Comparison of ENCODE assay signal across 3 cellular contexts in genomic region chr11:44567876-44568256, GRCh38.
A peak's percentile ranks its signal among the peaks of the same experiment; 100 is the strongest.
TF ChIP-seq lines count a peak whose summit lies in the region.

No MANE protein-coding gene starts in this region.

TF ChIP-seq in HEK293, 187 proteins besides CTCF, POLR2A, EP300 and RAD21 (continued from another document):
- TF ChIP-seq ELK4 (IDR thresholded peaks at IDR 0.05; ENCODE audit: borderline replicate concordance, low read depth, low read length): no peak
- no peak for TF ChIP-seq ZFHX2 (tag by site-specific recombination; conservative IDR thresholded peaks at IDR 0.05)
- no peak for TF ChIP-seq ZNF426 (tag by site-specific recombination; IDR thresholded peaks at IDR 0.05)
- TF ChIP-seq ZNF843 (tag by site-specific recombination; IDR thresholded peaks at IDR 0.05): no peak
- peak; percentile 57; the same call in 1 of the 2 replicates for TF ChIP-seq GLI4 (tag by site-specific recombination; IDR thresholded peaks at IDR 0.05)
- no peak for TF ChIP-seq KLF1 (tag by site-specific recombination; IDR thresholded peaks at IDR 0.05)
- TF ChIP-seq ZNF776 (tag by site-specific recombination; IDR thresholded peaks at IDR 0.05; ENCODE audit: borderline replicate concordance): no peak
- no peak for TF ChIP-seq ZNF707 (tag by site-specific recombination; IDR thresholded peaks at IDR 0.05)

TF ChIP-seq in GM12878, 131 proteins besides CTCF, POLR2A, EP300 and RAD21 (continued from another document):
- peak; percentile 19; the same call in 1 of the 2 replicates for TF ChIP-seq EED (IDR thresholded peaks at IDR 0.05; ENCODE audit: low read depth)
- no peak for TF ChIP-seq MLLT1 (IDR thresholded peaks at IDR 0.05)
- TF ChIP-seq SMARCA5 (IDR thresholded peaks at IDR 0.05): peak; percentile 74; the same call in 1 of the 2 replicates
- TF ChIP-seq, protein P1, sequence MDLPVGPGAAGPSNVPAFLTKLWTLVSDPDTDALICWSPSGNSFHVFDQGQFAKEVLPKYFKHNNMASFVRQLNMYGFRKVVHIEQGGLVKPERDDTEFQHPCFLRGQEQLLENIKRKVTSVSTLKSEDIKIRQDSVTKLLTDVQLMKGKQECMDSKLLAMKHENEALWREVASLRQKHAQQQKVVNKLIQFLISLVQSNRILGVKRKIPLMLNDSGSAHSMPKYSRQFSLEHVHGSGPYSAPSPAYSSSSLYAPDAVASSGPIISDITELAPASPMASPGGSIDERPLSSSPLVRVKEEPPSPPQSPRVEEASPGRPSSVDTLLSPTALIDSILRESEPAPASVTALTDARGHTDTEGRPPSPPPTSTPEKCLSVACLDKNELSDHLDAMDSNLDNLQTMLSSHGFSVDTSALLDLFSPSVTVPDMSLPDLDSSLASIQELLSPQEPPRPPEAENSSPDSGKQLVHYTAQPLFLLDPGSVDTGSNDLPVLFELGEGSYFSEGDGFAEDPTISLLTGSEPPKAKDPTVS (IDR thresholded peaks at IDR 0.05; ENCODE audit: low read depth, low read length): no peak
- 0 out of 2 replicates have a peak, but pooled peaks have one; percentile 30 for TF ChIP-seq RELB (IDR thresholded peaks at IDR 0.05; ENCODE audit: low read depth)

TF ChIP-seq in GM12891, 5 proteins besides CTCF, POLR2A, EP300 and RAD21:
- TF ChIP-seq SPI1 (IDR thresholded peaks at IDR 0.05; ENCODE audit: low read depth, low read length): no peak
